21 cellular contexts compared by ENCODE assay signal in the genomic region with DNA sequence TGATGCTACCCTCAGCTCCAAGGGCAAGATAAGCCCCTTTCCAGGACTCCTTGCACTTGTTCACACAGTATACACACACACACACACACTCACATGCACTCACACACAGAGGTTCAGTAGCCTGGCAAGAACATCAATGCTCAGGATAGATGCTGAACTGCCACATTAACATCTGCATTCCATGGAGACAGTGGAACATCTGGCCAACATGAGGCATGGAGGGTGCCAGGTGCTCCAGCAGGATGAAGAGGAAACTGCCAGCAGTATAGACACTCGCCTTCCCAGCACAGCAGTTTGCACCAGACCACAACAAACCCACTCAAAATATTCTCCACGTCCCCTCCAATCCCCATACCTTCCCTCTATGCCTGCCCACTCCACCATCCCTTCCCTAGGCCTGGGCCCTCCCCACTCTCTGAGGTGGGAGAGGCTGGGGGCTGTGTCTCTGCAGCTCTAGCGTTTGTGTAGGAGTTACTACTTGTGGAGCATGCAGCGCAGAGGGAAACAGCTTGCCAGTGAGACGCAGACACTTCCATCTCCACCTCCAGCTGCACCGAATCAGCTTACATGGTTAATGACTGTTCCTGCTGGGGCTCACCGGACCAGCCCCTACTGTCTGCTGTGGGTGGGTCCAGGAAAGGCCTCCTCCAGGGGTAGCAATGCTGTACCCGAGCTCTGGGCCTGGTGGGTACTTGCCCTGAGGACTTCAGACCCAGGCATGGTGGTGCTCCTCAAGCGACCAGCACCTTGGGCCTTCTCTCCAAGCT. TPM values are rescaled to one million over a fixed set of nuclear protein-coding genes. Genes with fewer than 3 reads are reported as not detected.
DNase-seq lines count a peak whose midpoint lies in the region; ATAC-seq, FAIRE-seq and TF ChIP-seq lines count a peak whose summit lies in the region.
"Had no signal": no experiment of that assay in that cellular context is flagged by ENCODE, and none has a peak within 500 bp of the region (broad histone marks: within the 10 kb centered on the region; RNA-seq: fewer than 3 reads in every experiment).

No MANE protein-coding gene starts in this region.

- H4K20me1 ChIP-seq in astrocyte (ENCODE audit: insufficient read depth, low read length) (no peaks in the 10 kb centered on the region), neural progenitor cell (ENCODE audit: low read depth) (no peaks in the 10 kb centered on the region)

- H3F3A ChIP-seq in neural progenitor cell (ENCODE audit: low read depth) = peaks cover 9% of the 10 kb centered on the region

- FAIRE-seq in astrocyte (lab: Jason Lieb, UNC) = no peak
- FAIRE-seq: H54, K562 had no signal

- H3K36me3 Mint-ChIP-seq in astrocyte (ENCODE audit: low read depth, unreplicated experiment) (no peaks in the 10 kb centered on the region), neural progenitor cell (no peaks in the 10 kb centered on the region)
- H3K36me3 Mint-ChIP-seq: activated naive CD4-positive, alpha-beta T cell treated with anti-CD3 and anti-CD28 coated beads, Interleukin-2, amount 50 U/mL, for 72 hours had no signal

- H3K4me1 Mint-ChIP-seq in astrocyte (ENCODE audit: low read depth, unreplicated experiment) (peaks cover 21% of the 10 kb centered on the region), neural progenitor cell (peaks cover 33% of the 10 kb centered on the region)
- H3K4me1 Mint-ChIP-seq: activated B cell treated with CpG ODN at 0.5 μM for 24 hours had no signal

- no peaks in the 10 kb centered on the region for H3K9me3 Mint-ChIP-seq in astrocyte (ENCODE audit: unreplicated experiment)
- H3K9me3 Mint-ChIP-seq in neural progenitor cell = no peaks in the 10 kb centered on the region
- H3K9me3 Mint-ChIP-seq: activated B cell treated with CpG ODN at 0.5 μM for 24 hours; activated naive CD4-positive, alpha-beta T cell treated with anti-CD3 and anti-CD28 coated beads, Interleukin-2, amount 50 U/mL, for 72 hours had no signal

- no peak overlapping the region for H3K4me3 ChIP-seq in NB4 (ENCODE audit: low read depth, low read length)
- H3K4me3 ChIP-seq in astrocyte (ENCODE audit: insufficient read depth, low read depth, low read length) = no peak overlapping the region
- no peak overlapping the region for H3K4me3 ChIP-seq in neural progenitor cell
- H3K4me3 ChIP-seq in right lobe of liver = no peak overlapping the region
- H3K4me3 ChIP-seq: body of pancreas, K562, left lung, ovary, sigmoid colon had no signal

- no peak overlapping the region for H2AFZ ChIP-seq in astrocyte (ENCODE audit: low read depth, low read length)
- peak overlapping the region; percentile 97 for H2AFZ ChIP-seq in neural progenitor cell (replicated peaks)

- H3K27ac ChIP-seq in astrocyte (ENCODE audit: low read depth, low read length) (no peak overlapping the region), neural progenitor cell (peak overlapping the region; percentile 68), right lobe of liver (no peak overlapping the region)
- H3K27ac ChIP-seq: left lung, ovary had no signal

- intact Hi-C loops in right lobe of liver (cut with DNase I) = no loop called here

- H3K9ac ChIP-seq in astrocyte (ENCODE audit: low read length) (no peak overlapping the region), neural progenitor cell (no peak overlapping the region)

- H3K36me3 ChIP-seq in astrocyte (ENCODE audit: insufficient read depth, low read length) (no peaks in the 10 kb centered on the region), neural progenitor cell (no peaks in the 10 kb centered on the region), right lobe of liver (no peaks in the 10 kb centered on the region)
- H3K36me3 ChIP-seq: left lung, ovary, sigmoid colon had no signal

- H3K4me1 ChIP-seq in astrocyte (ENCODE audit: insufficient read depth, low read length) = peaks cover 9% of the 10 kb centered on the region
- peaks cover 23% of the 10 kb centered on the region for H3K4me1 ChIP-seq in neural progenitor cell
- no peaks in the 10 kb centered on the region for H3K4me1 ChIP-seq in right lobe of liver

- H3K27me3 Mint-ChIP-seq in astrocyte (ENCODE audit: low read depth, unreplicated experiment) (peaks cover 11% of the 10 kb centered on the region), neural progenitor cell (ENCODE audit: insufficient read depth, low read depth) (peaks cover 16% of the 10 kb centered on the region)
- H3K27me3 Mint-ChIP-seq: activated B cell treated with CpG ODN at 0.5 μM for 24 hours had no signal

- H3K4me3 Mint-ChIP-seq in astrocyte (ENCODE audit: unreplicated experiment) = no peak overlapping the region
- peak overlapping the region; percentile 52 for H3K4me3 Mint-ChIP-seq in neural progenitor cell
- H3K4me3 Mint-ChIP-seq: activated B cell treated with CpG ODN at 0.5 μM for 24 hours; activated CD8-positive, alpha-beta T cell treated with anti-CD3 and anti-CD28 coated beads, Interleukin-2, amount 10 ng/mL, durations not matched to agents 7 days and 5 days had no signal

- ATAC-seq in right lobe of liver = no peak
- ATAC-seq: activated CD8-positive, alpha-beta T cell treated with anti-CD3 and anti-CD28 coated beads, Interleukin-2, amount 10 ng/mL, durations not matched to agents 7 days and 5 days; activated naive CD4-positive, alpha-beta T cell treated with anti-CD3 and anti-CD28 coated beads, Interleukin-2, amount 50 U/mL, for 72 hours; body of pancreas; K562; left lung had no signal

- H3K9me3 ChIP-seq in astrocyte (ENCODE audit: insufficient read depth, low read depth, low read length) (no peaks in the 10 kb centered on the region), neural progenitor cell (ENCODE audit: low read depth) (no peaks in the 10 kb centered on the region), right lobe of liver (no peaks in the 10 kb centered on the region)
- H3K9me3 ChIP-seq: body of pancreas, left lung, ovary, sigmoid colon had no signal

- H3K4me2 ChIP-seq in astrocyte (ENCODE audit: low read length) (no peak overlapping the region), neural progenitor cell (no peak overlapping the region)

- TF ChIP-seq CTCF in NB4 (IDR thresholded peaks at IDR 0.05; ENCODE audit: low read depth, low read length) (no peak), astrocyte (IDR thresholded peaks at IDR 0.05; ENCODE audit: insufficient read depth, low read depth, low read length) (no peak), neural progenitor cell (IDR thresholded peaks at IDR 0.05) (no peak), right lobe of liver (IDR thresholded peaks at IDR 0.05) (no peak)

- H3K27ac Mint-ChIP-seq in astrocyte (ENCODE audit: unreplicated experiment) = peak overlapping the region; percentile 50
- peak overlapping the region; percentile 18 for H3K27ac Mint-ChIP-seq in neural progenitor cell
- H3K27ac Mint-ChIP-seq: activated B cell treated with CpG ODN at 0.5 μM for 24 hours; activated CD8-positive, alpha-beta T cell treated with anti-CD3 and anti-CD28 coated beads, Interleukin-2, amount 10 ng/mL, durations not matched to agents 7 days and 5 days; activated naive CD4-positive, alpha-beta T cell treated with anti-CD3 and anti-CD28 coated beads, Interleukin-2, amount 50 U/mL, for 72 hours had no signal

- no peak for TF ChIP-seq POLR2A in NB4 (IDR thresholded peaks at IDR 0.05; ENCODE audit: extremely low read depth, insufficient read length)
- no peak for TF ChIP-seq POLR2A in right lobe of liver (IDR thresholded peaks at IDR 0.05)

- H3K79me2 ChIP-seq in astrocyte (ENCODE audit: insufficient read depth, low read length) (no peaks in the 10 kb centered on the region), neural progenitor cell (ENCODE audit: low read depth) (no peaks in the 10 kb centered on the region)

- peaks cover 5% of the 10 kb centered on the region for H3K27me3 ChIP-seq in astrocyte (ENCODE audit: insufficient read depth, low read length)
- H3K27me3 ChIP-seq in neural progenitor cell = no peaks in the 10 kb centered on the region
- H3K27me3 ChIP-seq in right lobe of liver = no peaks in the 10 kb centered on the region
- H3K27me3 ChIP-seq: body of pancreas, ovary, sigmoid colon had no signal

- WGBS in right lobe of liver (ENCODE audit: insufficient coverage, low coverage, low lambda C conversion rate, missing lambda C conversion rate) = 62% methylated on average over 2 of the region's 9 CpGs

- DNase-seq in ELF-1 (ENCODE audit: low read depth, low spot score) (peak; percentile 20), NB4 (ENCODE audit: low read depth) (peak; percentile 81), astrocyte (ENCODE audit: low read depth) (no peak), neural progenitor cell (ENCODE audit: low spot score) (peak; percentile 36), NCI-H2196 treated with DMSO at 0.1 percent for 48 hours (lab: John Stamatoyannopoulos, UW; ENCODE audit: unreplicated experiment) (no peak), C1 segment of cervical spinal cord (lab: John Stamatoyannopoulos, UW) (no peak), right lobe of liver (no peak), OCI-M2 (lab: John Stamatoyannopoulos, UW; ENCODE audit: unreplicated experiment) (no peak)
- DNase-seq: activated B cell treated with CpG ODN at 0.5 μM for 24 hours; activated CD8-positive, alpha-beta T cell treated with anti-CD3 and anti-CD28 coated beads, Interleukin-2, amount 10 ng/mL, durations not matched to agents 7 days and 5 days; activated T-cell treated with anti-CD3 and anti-CD28 coated beads, Interleukin-2, amount 50 U/mL, for 48 hours; body of pancreas; dermis blood vessel endothelial cell; left lung; NCI-H1092; NCI-H2227 treated with DMSO at 0.1 percent for 48 hours; sigmoid colon had no signal

RNA-seq across cellular contexts. Expression of gene PLEKHG3, which starts 18.7 kb away (rescaled TPM):
- total RNA-seq in astrocyte = 84.1 and 98.6 TPM in 2 replicates
- 12.6 and 50.0 TPM in 2 replicates for total RNA-seq in neural progenitor cell (ENCODE audit: low replicate concordance)
- 10 to 100 TPM; 25.4 to 49.1 (median 28.0) TPM for total RNA-seq in right lobe of liver

Comparison
In these comparisons a context has a peak if more than half of its experiments do, and no peak if none do; other contexts are left out.
1. DNase-seq: peak in ELF-1 (single experiment), NB4 (single experiment) and neural progenitor cell (single experiment); none in astrocyte (single experiment), NCI-H2196 treated with DMSO at 0.1 percent for 48 hours (single experiment), C1 segment of cervical spinal cord (0 of 14), right lobe of liver (0 of 3) and OCI-M2 (single experiment).